In genomic region chr12:106773286-106773685, GRCh38 we compare ENCODE assay signal across 1 cellular context.
TF ChIP-seq lines count a peak whose summit lies in the region.

No MANE protein-coding gene starts in this region.

TF ChIP-seq in H1, 55 proteins besides CTCF, POLR2A, EP300 and RAD21 (continued from another document):
- TF ChIP-seq E2F6 (IDR thresholded peaks at IDR 0.05) (no peak), GTF2F1 (IDR thresholded peaks at IDR 0.05; ENCODE audit: borderline replicate concordance, low read depth, low read length) (no peak), MAFK (IDR thresholded peaks at IDR 0.05; ENCODE audit: low read depth, low read length) (no peak)
